In the genomic region with DNA sequence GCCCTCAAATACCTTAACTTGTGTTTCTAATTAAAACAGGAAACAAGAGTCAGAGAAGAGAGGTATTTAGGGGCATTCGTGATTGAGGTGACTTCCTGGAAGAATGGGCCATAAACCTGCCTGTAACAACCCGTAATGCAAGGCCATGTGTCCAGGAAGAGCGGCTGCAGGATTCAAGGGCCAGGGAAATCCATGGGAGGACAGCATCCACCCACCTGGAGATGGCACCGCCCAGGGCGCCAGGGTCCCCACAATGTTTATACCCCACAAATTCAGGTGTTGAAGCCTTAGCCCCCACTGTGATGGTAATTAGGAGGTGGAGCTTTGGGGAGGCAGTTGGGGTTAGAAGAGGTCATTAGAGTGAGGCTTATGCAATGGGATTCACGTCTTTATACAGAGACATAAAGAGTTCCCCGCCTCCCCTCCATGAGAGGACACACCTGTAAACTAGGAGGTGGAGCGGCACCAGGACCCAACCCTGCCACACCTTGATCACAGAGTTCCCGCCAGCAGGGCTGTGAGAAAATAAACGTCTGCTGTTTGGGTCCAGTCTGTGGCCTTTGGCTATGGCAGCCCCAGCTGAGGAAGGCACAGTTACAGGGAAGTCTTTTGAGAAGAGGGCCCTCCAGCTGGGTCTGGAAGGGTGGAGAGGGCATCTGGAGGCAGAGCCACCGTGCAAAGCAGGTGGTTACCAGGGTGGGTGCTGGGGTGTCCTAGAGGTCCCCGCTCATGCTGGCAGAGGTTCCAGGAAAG, we compare ENCODE assay signal across 34 cellular contexts.
"Had no signal": no experiment of that assay in that cellular context is flagged by ENCODE, and none has a peak within 500 bp of the region (broad histone marks: within the 10 kb centered on the region; RNA-seq: fewer than 3 reads in every experiment).

No MANE protein-coding gene starts in this region.

- H3K4me1 Mint-ChIP-seq: activated naive CD8-positive, alpha-beta T cell treated with anti-CD3 and anti-CD28 coated beads for 36 hours; activated T-helper 17 cell treated with anti-CD3 and anti-CD28 coated beads, Interleukin-2, amount 50 U/mL, for 72 hours had no signal

- H3K27ac ChIP-seq: brain microvascular endothelial cell, Peyer's patch, RWPE1, WERI-Rb-1 had no signal

- H3K4me3 ChIP-seq: Peyer's patch had no signal

- H3K27ac Mint-ChIP-seq: activated CD8-positive, alpha-beta T cell treated with anti-CD3 and anti-CD28 coated beads for 36 hours; activated naive CD8-positive, alpha-beta T cell treated with anti-CD3 and anti-CD28 coated beads for 36 hours; activated T-cell treated with anti-CD3 and anti-CD28 coated beads, Interleukin-2, amount 50 U/mL, for 72 hours; activated T-helper 17 cell treated with anti-CD3 and anti-CD28 coated beads, Interleukin-2, amount 50 U/mL, for 72 hours; IgD-negative memory B cell had no signal

- DNase-seq: activated CD4-positive, alpha-beta T cell treated with anti-CD3 and anti-CD28 coated beads for 1 hour; activated CD4-positive, alpha-beta T cell treated with anti-CD3 and anti-CD28 coated beads for 48 hours; activated CD4-positive, alpha-beta T cell treated with anti-CD3 and anti-CD28 coated beads, Interleukin-2, amount 50 U/mL, for 4 hours; activated CD4-positive, CD25-positive, alpha-beta regulatory T cell; activated CD8-positive, alpha-beta T cell treated with anti-CD3 and anti-CD28 coated beads for 36 hours; activated effector memory CD4-positive, alpha-beta T cell treated with anti-CD3 and anti-CD28 coated beads, Interleukin-2, amount 50 U/mL, for 16 hours; activated naive CD4-positive, alpha-beta T cell; activated naive CD4-positive, alpha-beta T cell treated with anti-CD3 and anti-CD28 coated beads, Interleukin-2, amount 50 U/mL, for 16 hours; activated naive CD8-positive, alpha-beta T cell treated with anti-CD3 and anti-CD28 coated beads for 36 hours; activated T-cell treated with anti-CD3 and anti-CD28 coated beads, Interleukin-2, amount 50 U/mL, for 1 hour; activated T-cell treated with anti-CD3 and anti-CD28 coated beads, Interleukin-2, amount 50 U/mL, for 72 hours; amniotic stem cell; brain microvascular endothelial cell; Karpas-422; KBM-7; NCI-H1105; NCI-H1417 treated with DMSO at 0.1 percent for 48 hours; NCI-H1694; NCI-H1930; NCI-H2081 treated with DMSO at 0.1 percent for 48 hours; NCI-H226; NCI-H446 treated with DMSO at 0.1 percent for 48 hours; NCI-H524; NCI-H69; NK-92 treated with Interleukin-12 subunit alpha and Interleukin-12 subunit beta, amount 100 ng/mL, for 24 hours; PC-3; Peyer's patch; Right ventricle myocardium superior; SW 1271; T1000; WERI-Rb-1 had no signal

- H3K36me3 ChIP-seq: brain microvascular endothelial cell, Peyer's patch, WERI-Rb-1 had no signal

- H3K27me3 Mint-ChIP-seq: activated CD8-positive, alpha-beta T cell treated with anti-CD3 and anti-CD28 coated beads for 36 hours had no signal

- H3K9me3 Mint-ChIP-seq: activated CD8-positive, alpha-beta T cell treated with anti-CD3 and anti-CD28 coated beads for 36 hours; activated T-cell treated with anti-CD3 and anti-CD28 coated beads, Interleukin-2, amount 50 U/mL, for 72 hours; activated T-helper 17 cell treated with anti-CD3 and anti-CD28 coated beads, Interleukin-2, amount 50 U/mL, for 72 hours had no signal

- H3K27me3 ChIP-seq: brain microvascular endothelial cell, Peyer's patch had no signal

- H3K4me1 ChIP-seq: Peyer's patch had no signal

- H3K4me3 Mint-ChIP-seq: activated CD8-positive, alpha-beta T cell treated with anti-CD3 and anti-CD28 coated beads for 36 hours; activated naive CD8-positive, alpha-beta T cell treated with anti-CD3 and anti-CD28 coated beads for 36 hours; activated T-cell treated with anti-CD3 and anti-CD28 coated beads, Interleukin-2, amount 50 U/mL, for 72 hours; activated T-helper 17 cell treated with anti-CD3 and anti-CD28 coated beads, Interleukin-2, amount 50 U/mL, for 72 hours; IgD-negative memory B cell had no signal

- ATAC-seq: activated CD8-positive, alpha-beta T cell treated with anti-CD3 and anti-CD28 coated beads for 36 hours; activated T-cell treated with anti-CD3 and anti-CD28 coated beads, Interleukin-2, amount 50 U/mL, for 72 hours; activated T-helper 17 cell treated with anti-CD3 and anti-CD28 coated beads, Interleukin-2, amount 50 U/mL, for 72 hours; PC-3 had no signal

- H3K9me3 ChIP-seq: Peyer's patch had no signal

- H3K36me3 Mint-ChIP-seq: activated naive CD8-positive, alpha-beta T cell treated with anti-CD3 and anti-CD28 coated beads for 36 hours had no signal
